Comparison of ENCODE assay signal across 8 cellular contexts in the genomic region with DNA sequence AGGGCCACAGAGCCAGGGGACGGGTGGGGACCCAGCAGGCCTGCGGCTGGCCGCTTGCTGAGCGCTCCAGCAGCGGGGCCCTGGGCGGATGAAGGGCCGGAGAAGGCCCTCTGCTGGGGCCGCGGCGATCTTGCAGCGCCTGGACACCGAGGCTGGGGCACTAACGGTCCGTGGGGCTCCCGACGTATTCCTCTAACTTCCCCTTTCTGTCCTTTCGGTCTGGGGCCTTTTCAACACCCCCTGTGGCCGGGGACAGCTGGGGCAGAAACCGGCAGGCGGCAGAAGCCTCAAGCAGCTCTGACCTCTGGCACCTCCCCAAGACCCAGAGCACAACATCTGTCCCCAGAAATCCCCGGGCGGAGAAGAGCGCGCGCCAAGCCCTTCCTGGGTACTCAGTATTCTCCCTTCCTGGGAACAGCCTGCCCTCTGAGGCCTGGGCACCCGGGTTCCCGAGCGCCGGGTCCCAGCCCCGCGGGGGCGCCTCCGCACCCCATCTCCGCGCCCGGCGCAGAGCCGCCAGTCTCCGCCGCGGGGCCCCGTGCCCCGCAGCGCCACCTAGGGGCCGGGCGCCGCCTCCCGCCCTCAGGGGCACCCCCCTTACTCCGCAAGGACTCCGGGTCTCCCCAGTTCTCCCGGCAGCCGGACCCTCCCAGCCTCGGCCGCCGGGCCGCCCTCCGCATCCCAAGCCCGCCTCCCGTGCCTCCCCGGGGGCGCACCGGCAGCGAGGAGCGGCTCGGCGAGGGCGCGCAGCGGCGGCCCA. TPM values are rescaled to one million over a fixed set of nuclear protein-coding genes. Genes with fewer than 3 reads are reported as not detected.
DNase-seq lines count a peak whose midpoint lies in the region; ATAC-seq, FAIRE-seq and TF ChIP-seq lines count a peak whose summit lies in the region.

No MANE protein-coding gene starts in this region.

- TF ChIP-seq CTCF in Calu3 (IDR thresholded peaks at IDR 0.05; ENCODE audit: unreplicated experiment) (peak; percentile 95), gastroesophageal sphincter (IDR thresholded peaks at IDR 0.05) (peak; percentile 69 to 86 (median 75)), testis (IDR thresholded peaks at IDR 0.05) (peak; percentile 82 to 84 (median 83))

- no peak overlapping the region for H2BK120ac ChIP-seq in neuronal stem cell (ENCODE audit: low read depth, low read length)

- H3K27ac Mint-ChIP-seq in Calu3 (ENCODE audit: unreplicated experiment), result peak overlapping the region; percentile 78
- H3K27ac Mint-ChIP-seq in activated naive CD4-positive, alpha-beta T cell treated with anti-CD3 and anti-CD28 coated beads for 36 hours, result peak overlapping the region; percentile 61

- H3K36me3 ChIP-seq in SJSA1 (no peaks in the 10 kb centered on the region), gastroesophageal sphincter (no peaks in the 10 kb centered on the region), neuronal stem cell (replicated peaks in 1 of 2; ENCODE audit: control insufficient read depth in 2 of 2, insufficient read depth in 2 of 2, low read length in 2 of 2) (no peaks in the 10 kb centered on the region), testis (ENCODE audit: low read depth, missing control alignments) (no peaks in the 10 kb centered on the region)

- no peaks in the 10 kb centered on the region for H3K79me1 ChIP-seq in neuronal stem cell (ENCODE audit: low read depth, low read length)

- peak; percentile 43 to 51 for TF ChIP-seq POLR2A in gastroesophageal sphincter (IDR thresholded peaks at IDR 0.05)
- TF ChIP-seq POLR2A in testis (IDR thresholded peaks at IDR 0.05), result no peak

- H2AK5ac ChIP-seq in neuronal stem cell (ENCODE audit: low read depth, low read length), result no peak overlapping the region

- H2AFZ ChIP-seq in neuronal stem cell (ENCODE audit: low read length), result peak overlapping the region; percentile 95

- no peaks in the 10 kb centered on the region for H3K27me3 Mint-ChIP-seq in Calu3 (ENCODE audit: unreplicated experiment)
- peaks cover 5% of the 10 kb centered on the region for H3K27me3 Mint-ChIP-seq in activated naive CD4-positive, alpha-beta T cell treated with anti-CD3 and anti-CD28 coated beads for 36 hours (ENCODE audit: low read depth)

- TF ChIP-seq EP300 in gastroesophageal sphincter (IDR thresholded peaks at IDR 0.05), result no peak

- peak overlapping the region; percentile 48 for H3K4me3 ChIP-seq in SJSA1
- H3K4me3 ChIP-seq in gastroesophageal sphincter, result peak overlapping the region; percentile 79
- peak overlapping the region; percentile 43 to 94 for H3K4me3 ChIP-seq in neuronal stem cell (ENCODE audit: low read length in 2 of 2)
- peak overlapping the region; percentile 67 to 86 for H3K4me3 ChIP-seq in testis

- CTCF ChIA-PET in Calu3 (lab: Charles Lee), result interaction anchor here (0.7 to 5.7 kb wide), 8 partner anchors 9 to 397 kb away, joined by 3 to 55 read pairs (median 4); no protein-coding TSS in a partner anchor
- CTCF ChIA-PET in activated naive CD4-positive, alpha-beta T cell treated with anti-CD3 and anti-CD28 coated beads for 36 hours (lab: Charles Lee), result interaction anchor here (0.7 to 8.3 kb wide), 10 partner anchors 8 to 230 kb away, joined by 3 to 83 read pairs (median 4); no protein-coding TSS in a partner anchor

- H3K18ac ChIP-seq in neuronal stem cell (ENCODE audit: low read length), result peak overlapping the region; percentile 98

- H3K4me1 Mint-ChIP-seq in Calu3 (ENCODE audit: low read depth, unreplicated experiment), result peaks cover 45% of the 10 kb centered on the region
- peaks cover 59% of the 10 kb centered on the region for H3K4me1 Mint-ChIP-seq in activated naive CD4-positive, alpha-beta T cell treated with anti-CD3 and anti-CD28 coated beads for 36 hours (ENCODE audit: low read depth)

- peak overlapping the region; percentile 91 for H3K9ac ChIP-seq in neuronal stem cell (ENCODE audit: low read depth, low read length, poor library complexity)

- H3K9me3 ChIP-seq in SJSA1 (replicated peaks), result no peaks in the 10 kb centered on the region; the same call in 1 of the 2 replicates
- H3K9me3 ChIP-seq in gastroesophageal sphincter, result no peaks in the 10 kb centered on the region
- no peaks in the 10 kb centered on the region for H3K9me3 ChIP-seq in neuronal stem cell (replicated peaks in 1 of 2; ENCODE audit: control insufficient read depth in 2 of 2, insufficient read depth in 1 of 2, low read depth in 1 of 2, low read length in 2 of 2)
- no peaks in the 10 kb centered on the region for H3K9me3 ChIP-seq in testis

- H3K27ac ChIP-seq in SJSA1 (no peak overlapping the region), gastroesophageal sphincter (peak overlapping the region; percentile 70 to 95 (median 94)), neuronal stem cell (replicated peaks; ENCODE audit: low read length) (peak overlapping the region; percentile 66), testis (peak overlapping the region; percentile 90 to 95)

- peak overlapping the region; percentile 84 for H3K4me3 Mint-ChIP-seq in Calu3 (ENCODE audit: low read depth, unreplicated experiment)
- peak overlapping the region; percentile 79 for H3K4me3 Mint-ChIP-seq in activated naive CD4-positive, alpha-beta T cell treated with anti-CD3 and anti-CD28 coated beads for 36 hours

- peak overlapping the region; percentile 73 for H4K8ac ChIP-seq in neuronal stem cell (ENCODE audit: low read depth, low read length)

- intact Hi-C loops in Calu3 (cut with micrococcal nuclease; ENCODE audit: unreplicated experiment) (loop anchor here (2.0 kb wide), 1 partner anchor 550 kb away; no protein-coding TSS in a partner anchor), testis (cut with DNase I; ENCODE audit: low total_unique reads) (loop anchor here (10.0 kb wide), 2 partner anchors 82 to 222 kb away; no protein-coding TSS in a partner anchor)
- intact Hi-C loops in activated naive CD4-positive, alpha-beta T cell treated with anti-CD3 and anti-CD28 coated beads for 36 hours (cut with micrococcal nuclease), result loop anchor here (1.0 to 2.0 kb wide), 3 partner anchors 147 to 550 kb away; no protein-coding TSS in a partner anchor

- BruUV-seq in Calu3 (replicated peaks; lab: Mats Ljungman, UMichigan), result no TSS peak

- peaks cover 18% of the 10 kb centered on the region for H3K4me1 ChIP-seq in SJSA1 (replicated peaks)
- H3K4me1 ChIP-seq in gastroesophageal sphincter, result peaks cover 6 to 56% (median 20%) of the 10 kb centered on the region in 3 donors
- peaks cover 0 to 7% of the 10 kb centered on the region in 2 donors for H3K4me1 ChIP-seq in neuronal stem cell (ENCODE audit: control insufficient read depth in 2 of 2, insufficient read depth in 1 of 2, low read depth in 1 of 2, low read length in 2 of 2)
- peaks cover 20% of the 10 kb centered on the region for H3K4me1 ChIP-seq in testis

- H3K4ac ChIP-seq in neuronal stem cell (ENCODE audit: low read length), result peak overlapping the region; percentile 81

- DNase-seq in Calu3, result peak; percentile 87
- DNase-seq in HTR-8/SVneo (ENCODE audit: insufficient read length, low spot score), result peak; percentile 65
- DNase-seq in SJSA1 (ENCODE audit: low read depth in 1 of 2, low spot score in 2 of 2), result peak; percentile 55 to 61
- DNase-seq in activated naive CD4-positive, alpha-beta T cell treated with anti-CD3 and anti-CD28 coated beads for 36 hours, result peak; percentile 68
- DNase-seq in neuronal stem cell (ENCODE audit: low spot score), result peak; percentile 68
- peak; percentile 78 for DNase-seq in testis

- no peaks in the 10 kb centered on the region for H3K9me3 Mint-ChIP-seq in Calu3 (ENCODE audit: low read depth, unreplicated experiment)
- no peaks in the 10 kb centered on the region for H3K9me3 Mint-ChIP-seq in activated naive CD4-positive, alpha-beta T cell treated with anti-CD3 and anti-CD28 coated beads for 36 hours

- WGBS in gastroesophageal sphincter (ENCODE audit: low coverage in 1 of 2), 2 donors, result no CpG with 5 or more reads among the region's 70 CpGs
- no CpG with 5 or more reads among the region's 70 CpGs for WGBS in neuronal stem cell (ENCODE audit: extremely low coverage in 2 of 2, insufficient read length in 2 of 2, insufficient replicate concordance in 1 of 2), 2 donors
- WGBS in testis, 2 donors, result 0 to 1% methylated on average over 18 to 40 of the region's 70 CpGs

- H2BK12ac ChIP-seq in neuronal stem cell (ENCODE audit: low read length), result peak overlapping the region; percentile 1

- peaks cover 39% of the 10 kb centered on the region for H3K36me3 Mint-ChIP-seq in Calu3 (ENCODE audit: insufficient read depth, unreplicated experiment)
- H3K36me3 Mint-ChIP-seq in activated naive CD4-positive, alpha-beta T cell treated with anti-CD3 and anti-CD28 coated beads for 36 hours (ENCODE audit: low read depth), result no peaks in the 10 kb centered on the region

- no peak overlapping the region for H3K23ac ChIP-seq in neuronal stem cell (ENCODE audit: low read depth, low read length, poor library complexity)

- H3K27me3 ChIP-seq in SJSA1 (replicated peaks), result peaks cover 20% of the 10 kb centered on the region
- no peaks in the 10 kb centered on the region for H3K27me3 ChIP-seq in gastroesophageal sphincter
- H3K27me3 ChIP-seq in neuronal stem cell (ENCODE audit: control insufficient read depth in 3 of 3, insufficient read depth in 3 of 3, low read depth in 1 of 3, low read length in 3 of 3), result peaks cover 0 to 57% (median 6%) of the 10 kb centered on the region in 3 experiments
- H3K27me3 ChIP-seq in testis, result no peaks in the 10 kb centered on the region

- H3K14ac ChIP-seq in neuronal stem cell (ENCODE audit: low read length), result no peak overlapping the region

- H2BK5ac ChIP-seq in neuronal stem cell (ENCODE audit: low read length), result no peak overlapping the region

- H4K91ac ChIP-seq in neuronal stem cell (ENCODE audit: low read depth, low read length, poor library complexity), result no peak overlapping the region

- peak overlapping the region; percentile 50 for H2BK15ac ChIP-seq in neuronal stem cell (ENCODE audit: low read length)

- no peak for FAIRE-seq in HTR-8/SVneo (lab: Jason Lieb, UNC)

- ATAC-seq in GM21390 (IDR thresholded peaks at IDR 0.05; ENCODE audit: unreplicated experiment), result peak; percentile 55
- ATAC-seq in gastroesophageal sphincter, result peak; percentile 85

- H3K4me2 ChIP-seq in neuronal stem cell (ENCODE audit: insufficient read depth, low read length, poor library complexity, severe bottlenecking), result peak overlapping the region; percentile 91

RNA-seq across cellular contexts. Expression of a gene that starts 0.6 kb away (rescaled TPM):
- total RNA-seq in Calu3 (2022) (65.9 and 79.0 TPM in 2 replicates), gastroesophageal sphincter (10 to 100 TPM; 10.1 to 14.4 (median 12.1) TPM), testis (10 to 100 TPM; 76.3 to 77.2 TPM)
- total RNA-seq in SJSA1 (2014; rRNA removed; shearing (Covaris generic)), result not detected in 2 replicates
- 1 to 10 TPM; 3.1 to 3.3 TPM for total RNA-seq in activated naive CD4-positive, alpha-beta T cell treated with anti-CD3 and anti-CD28 coated beads for 36 hours
- 10.1 TPM for polyA plus RNA-seq in neuronal stem cell (2013, experiment 1 of 2)
- polyA plus RNA-seq in neuronal stem cell (2013, experiment 2 of 2), result 10.6 TPM
- 144 TPM for polyA plus RNA-seq in testis (ENCODE audit: insufficient read depth, low read depth, low replicate concordance)
